In the genomic region with DNA sequence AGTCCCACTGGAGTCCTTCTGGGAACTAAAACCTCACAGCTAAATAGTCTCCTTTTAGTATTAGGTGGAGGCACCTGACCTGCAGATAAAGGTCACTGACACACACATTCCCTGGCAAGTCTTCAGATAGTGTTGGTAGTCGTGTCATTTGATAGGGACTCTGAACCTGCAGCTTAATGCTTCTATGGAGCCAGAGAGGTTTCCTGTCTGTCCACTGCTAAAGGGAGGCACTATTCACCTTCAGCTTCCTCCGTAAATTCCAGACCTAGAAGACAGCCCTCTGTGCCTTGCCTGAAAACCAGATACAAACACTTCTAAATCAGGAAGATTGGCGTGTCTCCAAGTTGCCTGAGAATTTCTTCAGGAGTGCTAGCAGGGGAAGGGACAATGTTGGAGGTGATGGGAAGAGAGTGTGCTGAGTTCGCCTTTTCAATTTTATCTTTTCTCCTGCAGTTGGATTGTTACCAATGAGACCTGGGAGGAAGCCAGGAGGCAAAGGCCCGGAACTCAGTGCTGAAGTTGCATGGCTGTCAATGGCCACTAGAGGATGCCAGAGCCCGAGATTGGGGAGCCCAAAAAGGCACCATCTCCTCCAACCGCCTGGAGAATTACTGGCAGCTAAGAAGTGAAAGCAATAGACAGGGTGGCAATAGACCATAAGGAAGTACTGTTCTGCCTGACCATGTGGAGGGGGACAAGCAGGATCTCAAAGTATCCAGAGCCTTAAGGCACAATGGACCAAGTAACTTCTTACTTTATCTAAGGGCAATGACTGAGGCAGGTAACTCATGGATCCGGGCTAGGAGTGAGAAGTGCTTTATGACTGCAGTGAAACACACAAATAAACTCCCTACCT, we compare ENCODE assay signal across 8 cellular contexts.
DNase-seq lines count a peak whose midpoint lies in the region; ATAC-seq and TF ChIP-seq lines count a peak whose summit lies in the region.

No MANE protein-coding gene starts in this region.

- H3K9me3 Mint-ChIP-seq in activated CD8-positive, alpha-beta memory T cell treated with anti-CD3 and anti-CD28 coated beads, Interleukin-2, amount 10 ng/mL, durations not matched to agents 7 days and 5 days (ENCODE audit: low read depth): no peaks in the 10 kb centered on the region
- peaks cover 0 to 3% (median 0%) of the 10 kb centered on the region in 11 donors for H3K9me3 Mint-ChIP-seq in naive thymus-derived CD4-positive, alpha-beta T cell
- no peaks in the 10 kb centered on the region for H3K9me3 Mint-ChIP-seq in stimulated activated naive B cell treated with anti-CD40 and anti-IgM and Interleukin-4, amounts not matched to agents 10 μg/mL and 1 μg/mL and 100 μg/mL, for 72 hours

- H3K36me3 ChIP-seq in naive thymus-derived CD4-positive, alpha-beta T cell (ENCODE audit: control insufficient read depth in 2 of 3, insufficient read depth in 3 of 3, low read length in 3 of 3): no peaks in the 10 kb centered on the region

- no peaks in the 10 kb centered on the region for H3K4me1 ChIP-seq in naive thymus-derived CD4-positive, alpha-beta T cell (ENCODE audit: control insufficient read depth in 2 of 2, insufficient read depth in 2 of 2, low read length in 2 of 2)

- no peak overlapping the region for H3K27ac Mint-ChIP-seq in activated CD8-positive, alpha-beta memory T cell treated with anti-CD3 and anti-CD28 coated beads, Interleukin-2, amount 10 ng/mL, durations not matched to agents 7 days and 5 days
- H3K27ac Mint-ChIP-seq in naive thymus-derived CD4-positive, alpha-beta T cell: peak overlapping the region in 2 of 9 donors; percentile 20 to 63
- peak overlapping the region; percentile 92 for H3K27ac Mint-ChIP-seq in stimulated activated naive B cell treated with anti-CD40 and anti-IgM and Interleukin-4, amounts not matched to agents 10 μg/mL and 1 μg/mL and 100 μg/mL, for 72 hours

- H3K4me3 ChIP-seq in epithelial cell of esophagus (ENCODE audit: low read length): no peak overlapping the region
- no peak overlapping the region for H3K4me3 ChIP-seq in naive thymus-derived CD4-positive, alpha-beta T cell (ENCODE audit: low read length)

- peaks cover 7% of the 10 kb centered on the region for H3K4me1 Mint-ChIP-seq in activated CD8-positive, alpha-beta memory T cell treated with anti-CD3 and anti-CD28 coated beads, Interleukin-2, amount 10 ng/mL, durations not matched to agents 7 days and 5 days
- peaks cover 0 to 14% (median 5%) of the 10 kb centered on the region in 7 donors for H3K4me1 Mint-ChIP-seq in naive thymus-derived CD4-positive, alpha-beta T cell
- H3K4me1 Mint-ChIP-seq in stimulated activated naive B cell treated with anti-CD40 and anti-IgM and Interleukin-4, amounts not matched to agents 10 μg/mL and 1 μg/mL and 100 μg/mL, for 72 hours: peaks cover 11 to 20% of the 10 kb centered on the region in 2 donors

- peaks cover 12% of the 10 kb centered on the region for H3K27me3 Mint-ChIP-seq in activated CD8-positive, alpha-beta memory T cell treated with anti-CD3 and anti-CD28 coated beads, Interleukin-2, amount 10 ng/mL, durations not matched to agents 7 days and 5 days
- H3K27me3 Mint-ChIP-seq in naive thymus-derived CD4-positive, alpha-beta T cell: peaks cover 0 to 15% (median 4%) of the 10 kb centered on the region in 5 donors
- H3K27me3 Mint-ChIP-seq in stimulated activated naive B cell treated with anti-CD40 and anti-IgM and Interleukin-4, amounts not matched to agents 10 μg/mL and 1 μg/mL and 100 μg/mL, for 72 hours: no peaks in the 10 kb centered on the region

- H3K4me3 Mint-ChIP-seq in activated CD8-positive, alpha-beta memory T cell treated with anti-CD3 and anti-CD28 coated beads, Interleukin-2, amount 10 ng/mL, durations not matched to agents 7 days and 5 days: no peak overlapping the region
- H3K4me3 Mint-ChIP-seq in naive thymus-derived CD4-positive, alpha-beta T cell: peak overlapping the region in 3 of 10 donors; percentile 12 to 49 (median 16)
- H3K4me3 Mint-ChIP-seq in stimulated activated naive B cell treated with anti-CD40 and anti-IgM and Interleukin-4, amounts not matched to agents 10 μg/mL and 1 μg/mL and 100 μg/mL, for 72 hours: peak overlapping the region in 1 of 2 donors; percentile 40

- no peak overlapping the region for H3K27ac ChIP-seq in naive thymus-derived CD4-positive, alpha-beta T cell (ENCODE audit: low read depth, low read length)

- POLR2A ChIA-PET in naive thymus-derived CD4-positive, alpha-beta T cell (lab: Charles Lee): no interaction called here

- intact Hi-C loops in naive thymus-derived CD4-positive, alpha-beta T cell (cut with micrococcal nuclease): loop anchor here (1.0 to 5.0 kb wide), 5 partner anchors 82 to 912 kb away; partner anchors contain the start of gene SCAF11 (in 2 of the 2)

- H3K27me3 ChIP-seq in naive thymus-derived CD4-positive, alpha-beta T cell (ENCODE audit: control insufficient read depth in 2 of 2, insufficient read depth in 2 of 2, low read length in 2 of 2): no peaks in the 10 kb centered on the region

- peak; percentile 87 for ATAC-seq in GM21360 (IDR thresholded peaks at IDR 0.05; ENCODE audit: unreplicated experiment)
- peak; percentile 90 for ATAC-seq in activated CD8-positive, alpha-beta memory T cell treated with anti-CD3 and anti-CD28 coated beads, Interleukin-2, amount 10 ng/mL, durations not matched to agents 7 days and 5 days
- peak; percentile 91 for ATAC-seq in naive thymus-derived CD4-positive, alpha-beta T cell
- ATAC-seq in stimulated activated naive B cell treated with anti-CD40 and anti-IgM and Interleukin-4, amounts not matched to agents 10 μg/mL and 1 μg/mL and 100 μg/mL, for 72 hours (replicated peaks): peak; percentile 94 to 98

- TF ChIP-seq CTCF in epithelial cell of esophagus (IDR thresholded peaks at IDR 0.05; ENCODE audit: insufficient read depth, low read depth, low read length, missing control alignments): peak; percentile 100

- DNase-seq in D341Med (ENCODE audit: low spot score) (peak; percentile 80), HS-27A (ENCODE audit: low read depth) (peak; percentile 42), NOMO-1 treated with DMSO at 0.1 percent for 48 hours (lab: John Stamatoyannopoulos, UW; ENCODE audit: unreplicated experiment) (peak; percentile 80), epithelial cell of esophagus (ENCODE audit: low read depth) (peak; percentile 76)
- peak; percentile 71 for DNase-seq in activated CD8-positive, alpha-beta memory T cell treated with anti-CD3 and anti-CD28 coated beads, Interleukin-2, amount 10 ng/mL, durations not matched to agents 7 days and 5 days
- peak; percentile 25 to 62 (median 51) for DNase-seq in naive thymus-derived CD4-positive, alpha-beta T cell
- peak; percentile 71 for DNase-seq in stimulated activated naive B cell treated with anti-CD40 and anti-IgM and Interleukin-4, amounts not matched to agents 10 μg/mL and 1 μg/mL and 100 μg/mL, for 72 hours

- no peaks in the 10 kb centered on the region for H3K36me3 Mint-ChIP-seq in activated CD8-positive, alpha-beta memory T cell treated with anti-CD3 and anti-CD28 coated beads, Interleukin-2, amount 10 ng/mL, durations not matched to agents 7 days and 5 days
- H3K36me3 Mint-ChIP-seq in naive thymus-derived CD4-positive, alpha-beta T cell: no peaks in the 10 kb centered on the region
- H3K36me3 Mint-ChIP-seq in stimulated activated naive B cell treated with anti-CD40 and anti-IgM and Interleukin-4, amounts not matched to agents 10 μg/mL and 1 μg/mL and 100 μg/mL, for 72 hours: no peaks in the 10 kb centered on the region

- CTCF ChIA-PET in activated CD8-positive, alpha-beta memory T cell treated with anti-CD3 and anti-CD28 coated beads, Interleukin-2, amount 10 ng/mL, durations not matched to agents 7 days and 5 days (lab: Charles Lee): interaction anchor here (0.6 to 2.1 kb wide), 5 partner anchors 19 to 953 kb away, joined by 3 to 9 read pairs (median 4); no protein-coding TSS in a partner anchor
- CTCF ChIA-PET in naive thymus-derived CD4-positive, alpha-beta T cell (lab: Charles Lee): interaction anchor here (0.7 to 1.4 kb wide), 3 partner anchors 53 to 948 kb away, joined by 3 to 5 read pairs (median 4); no protein-coding TSS in a partner anchor

- H3K9me3 ChIP-seq in naive thymus-derived CD4-positive, alpha-beta T cell (ENCODE audit: control insufficient read depth in 2 of 3, low read length in 3 of 3): no peaks in the 10 kb centered on the region
